9 cellular contexts compared by ENCODE assay signal in the genomic region with DNA sequence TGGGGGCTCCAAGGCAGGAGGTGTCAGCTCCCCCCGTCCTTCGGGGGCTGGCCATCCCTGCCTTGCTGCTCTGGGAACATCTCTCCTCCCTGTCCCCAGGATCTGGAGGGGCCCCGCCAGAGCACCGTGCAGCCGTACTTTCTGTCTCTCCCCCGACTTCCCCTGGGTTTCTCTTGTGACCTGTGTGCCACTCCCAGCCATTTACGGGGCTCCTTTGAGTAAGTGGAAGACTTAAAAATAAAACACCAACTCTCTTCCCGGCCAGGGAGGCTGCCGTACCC.
A peak's percentile ranks its signal among the peaks of the same experiment; 100 is the strongest.
DNase-seq lines count a peak whose midpoint lies in the region; ATAC-seq, FAIRE-seq and TF ChIP-seq lines count a peak whose summit lies in the region.
"Had no signal": no experiment of that assay in that cellular context is flagged by ENCODE, and none has a peak within 500 bp of the region (broad histone marks: within the 10 kb centered on the region; RNA-seq: fewer than 3 reads in every experiment).

No MANE protein-coding gene starts in this region.

- H3K27me3 ChIP-seq in keratinocyte (ENCODE audit: control insufficient read depth, extremely low read depth, insufficient read depth, low read length): no peaks in the 10 kb centered on the region

- peak overlapping the region; percentile 60 for H3K27ac Mint-ChIP-seq in activated CD4-positive, alpha-beta T cell treated with anti-CD3 and anti-CD28 coated beads for 36 hours
- H3K27ac Mint-ChIP-seq in activated naive CD8-positive, alpha-beta T cell treated with anti-CD3 and anti-CD28 coated beads for 36 hours: peak overlapping the region; percentile 45

- no peaks in the 10 kb centered on the region for H3K9me3 Mint-ChIP-seq in activated CD4-positive, alpha-beta T cell treated with anti-CD3 and anti-CD28 coated beads for 36 hours (ENCODE audit: low read depth)
- no peaks in the 10 kb centered on the region for H3K9me3 Mint-ChIP-seq in activated naive CD8-positive, alpha-beta T cell treated with anti-CD3 and anti-CD28 coated beads for 36 hours

- peaks cover 6% of the 10 kb centered on the region for H3K79me2 ChIP-seq in keratinocyte (ENCODE audit: control insufficient read depth, insufficient read depth, low read length)

- peaks cover 19 to 48% of the 10 kb centered on the region in 2 experiments for H3K36me3 ChIP-seq in keratinocyte (ENCODE audit: control insufficient read depth in 2 of 2, extremely low read depth in 1 of 2, insufficient read depth in 2 of 2, low read length in 2 of 2)

- intact Hi-C loops in activated CD4-positive, alpha-beta T cell treated with anti-CD3 and anti-CD28 coated beads for 36 hours (cut with DNase I, micrococcal nuclease): loop anchor here in 1 of 2 experiments (1.0 to 10.0 kb wide), 5 partner anchors 60 to 831 kb away; a partner anchor contains a TSS

- no peaks in the 10 kb centered on the region for H3K36me3 Mint-ChIP-seq in activated CD4-positive, alpha-beta T cell treated with anti-CD3 and anti-CD28 coated beads for 36 hours (ENCODE audit: low read depth)
- no peaks in the 10 kb centered on the region for H3K36me3 Mint-ChIP-seq in activated naive CD8-positive, alpha-beta T cell treated with anti-CD3 and anti-CD28 coated beads for 36 hours

- H3K4me3 ChIP-seq in keratinocyte (ENCODE audit: control insufficient read depth in 2 of 3, extremely low read depth in 1 of 3, insufficient read depth in 2 of 3, low read depth in 1 of 3, low read length in 3 of 3): no peak overlapping the region

- H3K4me1 ChIP-seq in keratinocyte (ENCODE audit: control insufficient read depth, extremely low read depth, insufficient read depth, low read length): peaks cover 71% of the 10 kb centered on the region

- no peak overlapping the region for H2AFZ ChIP-seq in keratinocyte (ENCODE audit: control insufficient read depth, low read length)

- H4K20me1 ChIP-seq in keratinocyte (ENCODE audit: control insufficient read depth, extremely low read depth, insufficient read depth, low read length): no peaks in the 10 kb centered on the region

- dilution Hi-C loops in keratinocyte (cut with MboI; ENCODE audit: extremely low pct_ligation_motif_present, low sequenced_read_pairs): no loop called here

- peak overlapping the region; percentile 89 for H3K9ac ChIP-seq in keratinocyte (ENCODE audit: control insufficient read depth, extremely low read depth, insufficient read depth, low read length)

- no peak for FAIRE-seq in keratinocyte (lab: Jason Lieb, UNC)
- FAIRE-seq: colon had no signal

- ATAC-seq in activated CD4-positive, alpha-beta T cell treated with anti-CD3 and anti-CD28 coated beads for 36 hours: peak; percentile 1

- no peaks in the 10 kb centered on the region for H3K9me3 ChIP-seq in keratinocyte (ENCODE audit: control insufficient read depth, low read depth, low read length)

- TF ChIP-seq CTCF in keratinocyte (optimal IDR thresholded peaks at IDR 0.05 in 1 of 3, IDR thresholded peaks at IDR 0.05 in 1 of 3, conservative IDR thresholded peaks at IDR 0.05 in 1 of 3; ENCODE audit: extremely low read depth in 1 of 3, insufficient read depth in 2 of 3, low read length in 3 of 3) (no peak), GM10248 (IDR thresholded peaks at IDR 0.05; ENCODE audit: control extremely low read depth, extremely low read depth, low read depth, missing control alignments) (no peak)

- no peaks in the 10 kb centered on the region for H3K27me3 Mint-ChIP-seq in activated CD4-positive, alpha-beta T cell treated with anti-CD3 and anti-CD28 coated beads for 36 hours
- no peaks in the 10 kb centered on the region for H3K27me3 Mint-ChIP-seq in activated naive CD8-positive, alpha-beta T cell treated with anti-CD3 and anti-CD28 coated beads for 36 hours

- H3K27ac ChIP-seq in keratinocyte (ENCODE audit: control insufficient read depth, insufficient read depth, low read length): peak overlapping the region; percentile 97
- peak overlapping the region; percentile 64 for H3K27ac ChIP-seq in temporal lobe (ENCODE audit: low read depth, low read length)

- CTCF ChIA-PET in activated CD4-positive, alpha-beta T cell treated with anti-CD3 and anti-CD28 coated beads for 36 hours (lab: Charles Lee): interaction anchor here (0.7 to 0.9 kb wide), 3 partner anchors 53 to 143 kb away, joined by 3 to 5 read pairs (median 3); a partner anchor contains a TSS
- CTCF ChIA-PET in GM10248 (lab: Yijun Ruan, JAX): interaction anchor here (1.0 kb wide), 1 partner anchor 72 kb away, joined by 3 read pairs; no protein-coding TSS in a partner anchor

- DNase-seq in activated CD4-positive, alpha-beta T cell treated with anti-CD3 and anti-CD28 coated beads for 36 hours: no peak
- no peak for DNase-seq in activated CD4-positive, alpha-beta T cell treated with anti-CD3 and anti-CD28 coated beads for 4 hours
- no peak for DNase-seq in activated naive CD8-positive, alpha-beta T cell treated with anti-CD3 and anti-CD28 coated beads for 36 hours
- DNase-seq in keratinocyte (ENCODE audit: low read depth, low spot score) (no peak), NCI-H2196 treated with DMSO at 0.1 percent for 48 hours (lab: John Stamatoyannopoulos, UW; ENCODE audit: unreplicated experiment) (no peak), GM10248 (ENCODE audit: extremely low spot score) (no peak), RPMI8226 (no peak)

- POLR2A ChIA-PET in activated CD4-positive, alpha-beta T cell treated with anti-CD3 and anti-CD28 coated beads for 36 hours (lab: Charles Lee): no interaction called here
- POLR2A ChIA-PET in GM10248 (lab: Yijun Ruan, JAX): no interaction called here

- peaks cover 8% of the 10 kb centered on the region for H3K9me1 ChIP-seq in keratinocyte (ENCODE audit: control insufficient read depth, extremely low read depth, insufficient read depth, low read length)

- peaks cover 43% of the 10 kb centered on the region for H3K4me1 Mint-ChIP-seq in activated CD4-positive, alpha-beta T cell treated with anti-CD3 and anti-CD28 coated beads for 36 hours
- H3K4me1 Mint-ChIP-seq in activated naive CD8-positive, alpha-beta T cell treated with anti-CD3 and anti-CD28 coated beads for 36 hours: peaks cover 25% of the 10 kb centered on the region

- peak overlapping the region; percentile 72 for H3K4me2 ChIP-seq in keratinocyte (ENCODE audit: control insufficient read depth, extremely low read depth, insufficient read depth, low read depth, low read length)

- H3K4me3 Mint-ChIP-seq in activated CD4-positive, alpha-beta T cell treated with anti-CD3 and anti-CD28 coated beads for 36 hours: peak overlapping the region; percentile 11
- peak overlapping the region; percentile 18 for H3K4me3 Mint-ChIP-seq in activated naive CD8-positive, alpha-beta T cell treated with anti-CD3 and anti-CD28 coated beads for 36 hours
